Comparison of ENCODE assay signal across 20 cellular contexts in the genomic region with DNA sequence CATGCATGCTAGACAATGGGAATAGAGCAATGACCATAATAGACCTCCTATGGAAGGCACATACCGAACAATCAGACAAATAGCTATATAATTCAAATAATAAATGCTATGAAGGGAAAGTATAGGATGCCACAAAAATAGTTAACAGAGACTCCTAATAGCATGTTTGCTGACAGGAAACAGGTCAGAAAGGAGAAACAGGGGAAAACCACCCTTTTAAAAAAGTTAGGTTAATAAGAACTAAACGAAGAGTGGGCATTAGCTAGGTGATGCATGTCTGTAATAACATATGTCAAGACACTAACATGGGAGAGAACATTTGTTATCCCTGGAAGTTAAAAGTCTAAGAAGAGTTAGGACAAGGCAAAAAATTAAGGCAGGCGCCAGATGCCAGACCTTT. TPM values are rescaled to one million over a fixed set of nuclear protein-coding genes. Genes with fewer than 3 reads are reported as not detected.
DNase-seq lines count a peak whose midpoint lies in the region; ATAC-seq and TF ChIP-seq lines count a peak whose summit lies in the region.
"Had no signal": no experiment of that assay in that cellular context is flagged by ENCODE, and none has a peak within 500 bp of the region (broad histone marks: within the 10 kb centered on the region; RNA-seq: fewer than 3 reads in every experiment).

No MANE protein-coding gene starts in this region.

- H3K4me2 ChIP-seq in BLaER1 treated with 17β-estradiol and CSF1 and Interleukin-3, amounts not matched to agents 10 nM and 100 nM = peak overlapping the region in 10 of 11 experiments; percentile 1 to 83 (median 64); a peak in 15 of 22 replicates

- H3K9me3 Mint-ChIP-seq in memory B cell = no peaks in the 10 kb centered on the region
- H3K9me3 Mint-ChIP-seq in naive thymus-derived CD8-positive, alpha-beta T cell = no peaks in the 10 kb centered on the region

- peaks cover 5 to 52% (median 19%) of the 10 kb centered on the region in 11 experiments; a peak in 21 of 22 replicates for H3K36me3 ChIP-seq in BLaER1 treated with 17β-estradiol and CSF1 and Interleukin-3, amounts not matched to agents 10 nM and 100 nM
- no peaks in the 10 kb centered on the region for H3K36me3 ChIP-seq in Peyer's patch

- no peak overlapping the region for H3K9ac ChIP-seq in BLaER1 treated with 17β-estradiol and CSF1 and Interleukin-3, amounts not matched to agents 10 nM and 100 nM

- POLR2A ChIA-PET in naive thymus-derived CD8-positive, alpha-beta T cell (lab: Charles Lee) = interaction anchor here (0.7 kb wide), 1 partner anchor 17 kb away, joined by 3 read pairs; no protein-coding TSS in a partner anchor

- peak; percentile 34 for ATAC-seq in GM19463 (IDR thresholded peaks at IDR 0.05; ENCODE audit: unreplicated experiment)
- peak; percentile 26 for ATAC-seq in memory B cell (ENCODE audit: low read depth)
- ATAC-seq in naive thymus-derived CD8-positive, alpha-beta T cell = no peak
- no peak for ATAC-seq in GM21529 (IDR thresholded peaks at IDR 0.05; ENCODE audit: unreplicated experiment)

- peaks cover 52 to 96% (median 89%) of the 10 kb centered on the region in 10 experiments for H3K4me1 ChIP-seq in BLaER1 treated with 17β-estradiol and CSF1 and Interleukin-3, amounts not matched to agents 10 nM and 100 nM
- H3K4me1 ChIP-seq in Peyer's patch = peaks cover 0 to 23% (median 9%) of the 10 kb centered on the region in 4 donors

- H3K27ac ChIP-seq in BLaER1 treated with 17β-estradiol and CSF1 and Interleukin-3, amounts not matched to agents 10 nM and 100 nM = peak overlapping the region in 2 of 11 experiments; percentile 3 to 38; a peak in 3 of 22 replicates
- no peak overlapping the region for H3K27ac ChIP-seq in Peyer's patch
- H3K27ac ChIP-seq: HL-60 had no signal

- peaks cover 14 to 43% (median 19%) of the 10 kb centered on the region in 11 experiments; a peak in 20 of 22 replicates for H3K9me3 ChIP-seq in BLaER1 treated with 17β-estradiol and CSF1 and Interleukin-3, amounts not matched to agents 10 nM and 100 nM (replicated peaks in 1 of 11)
- H3K9me3 ChIP-seq in Peyer's patch = no peaks in the 10 kb centered on the region

- H3K4me1 Mint-ChIP-seq in memory B cell = peaks cover 69% of the 10 kb centered on the region
- peaks cover 51 to 96% (median 89%) of the 10 kb centered on the region in 4 donors for H3K4me1 Mint-ChIP-seq in naive thymus-derived CD8-positive, alpha-beta T cell

- H3K27ac Mint-ChIP-seq in memory B cell = peak overlapping the region; percentile 66
- peak overlapping the region in 2 of 10 donors; percentile 10 to 49 for H3K27ac Mint-ChIP-seq in naive thymus-derived CD8-positive, alpha-beta T cell

- H3K27me3 Mint-ChIP-seq in memory B cell = no peaks in the 10 kb centered on the region
- no peaks in the 10 kb centered on the region for H3K27me3 Mint-ChIP-seq in naive thymus-derived CD8-positive, alpha-beta T cell

- H3K4me3 Mint-ChIP-seq in memory B cell = no peak overlapping the region
- peak overlapping the region in 1 of 10 donors; percentile 2 for H3K4me3 Mint-ChIP-seq in naive thymus-derived CD8-positive, alpha-beta T cell
- H3K4me3 Mint-ChIP-seq: GM23338 had no signal

- no peaks in the 10 kb centered on the region for H3K27me3 ChIP-seq in BLaER1 treated with 17β-estradiol and CSF1 and Interleukin-3, amounts not matched to agents 10 nM and 100 nM
- no peaks in the 10 kb centered on the region for H3K27me3 ChIP-seq in Peyer's patch

- peaks cover 4 to 100% (median 37%) of the 10 kb centered on the region in 11 experiments; a peak in 19 of 22 replicates for H4K20me1 ChIP-seq in BLaER1 treated with 17β-estradiol and CSF1 and Interleukin-3, amounts not matched to agents 10 nM and 100 nM

- no peak overlapping the region for H3K4me3 ChIP-seq in BLaER1 treated with 17β-estradiol and CSF1 and Interleukin-3, amounts not matched to agents 10 nM and 100 nM
- no peak overlapping the region for H3K4me3 ChIP-seq in Peyer's patch
- H3K4me3 ChIP-seq: GM23338 had no signal

- TF ChIP-seq CTCF in Peyer's patch (IDR thresholded peaks at IDR 0.05) = no peak

- DNase-seq in NCI-H2227 treated with DMSO at 0.1 percent for 48 hours (lab: John Stamatoyannopoulos, UW) = peak; percentile 40
- DNase-seq in memory B cell (ENCODE audit: low spot score in 2 of 2) = no peak
- no peak for DNase-seq in ureter (ENCODE audit: low spot score)
- no peak for DNase-seq in Peyer's patch
- DNase-seq in naive thymus-derived CD8-positive, alpha-beta T cell = no peak
- DNase-seq: C1 segment of cervical spinal cord, DMS 273 treated with DMSO at 0.1 percent for 48 hours, GF-D8, HCEC 1CT, Kasumi-1, NCI-H1105, NCI-H2107, NCI-H226, NCI-H524, Right ventricle myocardium superior had no signal

- TF ChIP-seq POLR2A in Peyer's patch (IDR thresholded peaks at IDR 0.05) = no peak

- H3K36me3 Mint-ChIP-seq in memory B cell = peaks cover 6% of the 10 kb centered on the region
- peaks cover 0 to 14% (median 7%) of the 10 kb centered on the region in 3 donors for H3K36me3 Mint-ChIP-seq in naive thymus-derived CD8-positive, alpha-beta T cell

RNA-seq across cellular contexts. Expression of gene ABI1, which starts 58.9 kb away (rescaled TPM):
- total RNA-seq in ureter (69.2 TPM), Peyer's patch (10 to 100 TPM; 28.7 to 55.3 (median 48.5) TPM)
- 10 to 100 TPM; 64.0 to 65.9 TPM for total RNA-seq in naive thymus-derived CD8-positive, alpha-beta T cell
- polyA plus RNA-seq in naive thymus-derived CD8-positive, alpha-beta T cell = 10 to 100 TPM; 61.7 to 71.9 (median 64.9) TPM

Comparison
In these comparisons a context has a peak if more than half of its experiments do, and no peak if none do; other contexts are left out.
1. ATAC-seq: peak in GM19463 (single experiment) and memory B cell (single experiment); none in naive thymus-derived CD8-positive, alpha-beta T cell (0 of 2) and GM21529 (single experiment).